In the genomic region with DNA sequence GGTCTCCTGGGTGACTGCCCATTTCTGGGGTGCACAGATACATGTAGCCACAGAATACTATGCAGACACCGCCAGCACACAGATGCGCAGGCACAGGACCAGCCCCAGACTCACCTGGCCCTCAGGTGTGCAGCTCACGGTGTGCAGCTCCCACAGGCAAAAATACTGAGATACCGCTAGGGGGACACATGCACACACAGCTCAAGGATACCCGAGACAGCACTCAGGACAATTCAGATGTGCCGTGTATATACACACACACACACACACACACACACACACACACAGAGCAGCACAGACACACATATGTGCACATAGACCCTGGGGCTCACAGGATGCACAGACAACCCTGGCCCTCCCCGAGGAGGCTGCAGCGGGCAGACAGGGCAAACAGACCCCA, we compare ENCODE assay signal across 9 cellular contexts. TPM values are rescaled to one million over a fixed set of nuclear protein-coding genes. Genes with fewer than 3 reads are reported as not detected.
DNase-seq lines count a peak whose midpoint lies in the region; ATAC-seq and TF ChIP-seq lines count a peak whose summit lies in the region.
"Not testable (repeated sequence)": the region's sequence is repeated elsewhere in the genome, so short reads cannot be mapped to it uniquely, and the experiment has no call there.
"Had no signal": no experiment of that assay in that cellular context is flagged by ENCODE, and none has a peak within 500 bp of the region (broad histone marks: within the 10 kb centered on the region; RNA-seq: fewer than 3 reads in every experiment).

No MANE protein-coding gene starts in this region.

- H3K79me1 ChIP-seq in IMR-90 (ENCODE audit: low read depth in 1 of 2, low read length in 2 of 2): not testable (repeated sequence)

- H3K4ac ChIP-seq in IMR-90 (ENCODE audit: low read depth, low read length): not testable (repeated sequence)

- BruUV-seq in IMR-90 (replicated peaks; lab: Mats Ljungman, UMichigan): not testable (repeated sequence)

- H3K23ac ChIP-seq in IMR-90 (ENCODE audit: low read depth, low read length): not testable (repeated sequence)

- not testable (repeated sequence) for H3K36me3 Mint-ChIP-seq in CD4-positive, CD25-positive, alpha-beta regulatory T cell; WTC11; activated T-cell treated with anti-CD3 and anti-CD28 coated beads, Interleukin-2, amount 50 U/mL, for 72 hours (ENCODE audit: insufficient read depth in 2 of 2); central memory CD8-positive, alpha-beta T cell (ENCODE audit: insufficient read depth); stimulated activated memory B cell treated with anti-CD40 and anti-IgM and Interleukin-4, amounts not matched to agents 10 μg/mL and 1 μg/mL and 100 μg/mL, for 72 hours

- not testable (repeated sequence) for H3K4me3 Mint-ChIP-seq in CD4-positive, CD25-positive, alpha-beta regulatory T cell; WTC11; activated T-cell treated with anti-CD3 and anti-CD28 coated beads, Interleukin-2, amount 50 U/mL, for 72 hours; central memory CD8-positive, alpha-beta T cell; stimulated activated memory B cell treated with anti-CD40 and anti-IgM and Interleukin-4, amounts not matched to agents 10 μg/mL and 1 μg/mL and 100 μg/mL, for 72 hours

- not testable (repeated sequence) for H2AK5ac ChIP-seq in IMR-90 (ENCODE audit: low read depth, low read length)

- H2BK20ac ChIP-seq in IMR-90 (ENCODE audit: low read depth, low read length): not testable (repeated sequence)

- TF ChIP-seq RAD21 in IMR-90 (IDR thresholded peaks at IDR 0.05; ENCODE audit: low read length): not testable (repeated sequence)

- H3K56ac ChIP-seq in IMR-90 (ENCODE audit: extremely low read depth, insufficient read depth, low read length): not testable (repeated sequence)

- ATAC-seq in CD4-positive, CD25-positive, alpha-beta regulatory T cell (ENCODE audit: low read depth in 2 of 2): peak; percentile 65 to 69
- ATAC-seq in IMR-90 (ENCODE audit: low read depth) (peak; percentile 39), WTC11 (peak; percentile 81), left ventricle myocardium superior (peak; percentile 55), mucosa of descending colon (peak; percentile 80)
- peak; percentile 42 to 54 for ATAC-seq in activated T-cell treated with anti-CD3 and anti-CD28 coated beads, Interleukin-2, amount 50 U/mL, for 72 hours (replicated peaks in 1 of 2)
- ATAC-seq in central memory CD8-positive, alpha-beta T cell (replicated peaks; ENCODE audit: extremely low read depth, poor library complexity, severe bottlenecking): peak; percentile 64
- peak; percentile 54 for ATAC-seq in stimulated activated memory B cell treated with anti-CD40 and anti-IgM and Interleukin-4, amounts not matched to agents 10 μg/mL and 1 μg/mL and 100 μg/mL, for 72 hours

- DNase-seq in CD4-positive, CD25-positive, alpha-beta regulatory T cell: peak in 1 of 3 donors; percentile 20
- DNase-seq in IMR-90; WTC11 (ENCODE audit: low spot score); activated T-cell treated with anti-CD3 and anti-CD28 coated beads, Interleukin-2, amount 50 U/mL, for 72 hours; central memory CD8-positive, alpha-beta T cell (ENCODE audit: low spot score in 2 of 2); left ventricle myocardium superior: not testable (repeated sequence)
- peak in 1 of 3 donors; percentile 28 for DNase-seq in mucosa of descending colon

- not testable (repeated sequence) for H2BK120ac ChIP-seq in IMR-90 (ENCODE audit: low read depth, low read length)

- TF ChIP-seq CTCF in IMR-90 (conservative IDR thresholded peaks at IDR 0.05; ENCODE audit: low read depth, low read length); WTC11 (IDR thresholded peaks at IDR 0.05); mucosa of descending colon (IDR thresholded peaks at IDR 0.05): not testable (repeated sequence)

- H3K4me1 ChIP-seq in CD4-positive, CD25-positive, alpha-beta regulatory T cell (ENCODE audit: control insufficient read depth, insufficient read depth, low read length, poor library complexity, severe bottlenecking); IMR-90 (ENCODE audit: control insufficient read depth, insufficient read depth, low read length); mucosa of descending colon (ENCODE audit: low read depth): not testable (repeated sequence)

- not testable (repeated sequence) for H2BK5ac ChIP-seq in IMR-90 (ENCODE audit: low read depth, low read length, poor library complexity, severe bottlenecking)

- in situ Hi-C loops in IMR-90 (cut with MboI; ENCODE audit: low sequenced_read_pairs): not testable (repeated sequence)

- H3K4me3 ChIP-seq in CD4-positive, CD25-positive, alpha-beta regulatory T cell (ENCODE audit: low read depth, low read length); IMR-90 (ENCODE audit: insufficient read depth, low read depth, low read length); mucosa of descending colon: not testable (repeated sequence)

- H3K4me2 ChIP-seq in IMR-90 (ENCODE audit: low read depth, low read length): not testable (repeated sequence)

- not testable (repeated sequence) for H3K4me1 Mint-ChIP-seq in CD4-positive, CD25-positive, alpha-beta regulatory T cell; WTC11; activated T-cell treated with anti-CD3 and anti-CD28 coated beads, Interleukin-2, amount 50 U/mL, for 72 hours (ENCODE audit: low read depth); central memory CD8-positive, alpha-beta T cell; stimulated activated memory B cell treated with anti-CD40 and anti-IgM and Interleukin-4, amounts not matched to agents 10 μg/mL and 1 μg/mL and 100 μg/mL, for 72 hours

- CTCF ChIA-PET in IMR-90 (lab: Yijun Ruan, JAX); WTC11 (lab: Charles Lee): not testable (repeated sequence)

- H4K20me1 ChIP-seq in IMR-90 (ENCODE audit: insufficient read depth, low read length): not testable (repeated sequence)

- H3K36me3 ChIP-seq in CD4-positive, CD25-positive, alpha-beta regulatory T cell (ENCODE audit: control insufficient read depth, insufficient read depth, low read length); IMR-90 (ENCODE audit: control insufficient read depth, insufficient read depth, low read length); mucosa of descending colon (ENCODE audit: low read depth): not testable (repeated sequence)

- dilution Hi-C loops in IMR-90 (cut with HindIII; ENCODE audit: low sequenced_read_pairs, unreplicated experiment): not testable (repeated sequence)

- not testable (repeated sequence) for H2AK9ac ChIP-seq in IMR-90 (replicated peaks; ENCODE audit: low read depth, low read length, poor library complexity)

- H3K9me1 ChIP-seq in IMR-90 (ENCODE audit: insufficient read depth, low read length): not testable (repeated sequence)

- not testable (repeated sequence) for H2AFZ ChIP-seq in IMR-90 (replicated peaks; ENCODE audit: low read length, poor library complexity)

- not testable (repeated sequence) for TF ChIP-seq POLR2A in IMR-90 (IDR thresholded peaks at IDR 0.05; ENCODE audit: low read depth, low read length)

- POLR2A ChIA-PET in IMR-90 (lab: Charles Lee; ENCODE audit: unreplicated experiment); WTC11 (lab: Charles Lee): not testable (repeated sequence)

- H3K27ac ChIP-seq in CD4-positive, CD25-positive, alpha-beta regulatory T cell (ENCODE audit: insufficient read depth, low read length, poor library complexity, severe bottlenecking); IMR-90 (ENCODE audit: insufficient read depth, low read length): not testable (repeated sequence)

- not testable (repeated sequence) for H3K9me3 Mint-ChIP-seq in CD4-positive, CD25-positive, alpha-beta regulatory T cell; WTC11; activated T-cell treated with anti-CD3 and anti-CD28 coated beads, Interleukin-2, amount 50 U/mL, for 72 hours; central memory CD8-positive, alpha-beta T cell; stimulated activated memory B cell treated with anti-CD40 and anti-IgM and Interleukin-4, amounts not matched to agents 10 μg/mL and 1 μg/mL and 100 μg/mL, for 72 hours

- not testable (repeated sequence) for H3K27me3 Mint-ChIP-seq in CD4-positive, CD25-positive, alpha-beta regulatory T cell; WTC11 (ENCODE audit: low read depth); activated T-cell treated with anti-CD3 and anti-CD28 coated beads, Interleukin-2, amount 50 U/mL, for 72 hours (ENCODE audit: low read depth); central memory CD8-positive, alpha-beta T cell; stimulated activated memory B cell treated with anti-CD40 and anti-IgM and Interleukin-4, amounts not matched to agents 10 μg/mL and 1 μg/mL and 100 μg/mL, for 72 hours

- H3K27ac Mint-ChIP-seq in CD4-positive, CD25-positive, alpha-beta regulatory T cell; WTC11; activated T-cell treated with anti-CD3 and anti-CD28 coated beads, Interleukin-2, amount 50 U/mL, for 72 hours; central memory CD8-positive, alpha-beta T cell (ENCODE audit: low read depth); stimulated activated memory B cell treated with anti-CD40 and anti-IgM and Interleukin-4, amounts not matched to agents 10 μg/mL and 1 μg/mL and 100 μg/mL, for 72 hours: not testable (repeated sequence)

- not testable (repeated sequence) for H2BK15ac ChIP-seq in IMR-90 (ENCODE audit: low read depth, low read length)

- WGBS in IMR-90 (ENCODE audit: extremely low coverage in 2 of 2, insufficient read length in 1 of 2), 2 experiments: no CpG with 5 or more reads among the region's 8 CpGs

- not testable (repeated sequence) for H3K9me3 ChIP-seq in CD4-positive, CD25-positive, alpha-beta regulatory T cell (ENCODE audit: control insufficient read depth in 2 of 2, low read length in 2 of 2); IMR-90 (ENCODE audit: control insufficient read depth, insufficient read depth, low read length); mucosa of descending colon

- not testable (repeated sequence) for H4K91ac ChIP-seq in IMR-90 (ENCODE audit: insufficient read depth, low read depth, low read length)

- H3K9ac ChIP-seq in IMR-90 (ENCODE audit: low read depth, low read length): not testable (repeated sequence)

- not testable (repeated sequence) for H4K8ac ChIP-seq in IMR-90 (ENCODE audit: low read depth in 2 of 2, low read length in 2 of 2)

- H3K14ac ChIP-seq in IMR-90 (replicated peaks; ENCODE audit: low read depth, low read length): not testable (repeated sequence)

- not testable (repeated sequence) for H4K5ac ChIP-seq in IMR-90 (ENCODE audit: low read depth, low read length)

- intact Hi-C loops in IMR-90 (cut with micrococcal nuclease); left ventricle myocardium superior (cut with micrococcal nuclease); mucosa of descending colon (cut with DNase I, micrococcal nuclease): not testable (repeated sequence)

- not testable (repeated sequence) for H3K27me3 ChIP-seq in CD4-positive, CD25-positive, alpha-beta regulatory T cell (ENCODE audit: control insufficient read depth, insufficient read depth, low read length); IMR-90 (ENCODE audit: control insufficient read depth, insufficient read depth, low read length)

- H3K18ac ChIP-seq in IMR-90 (ENCODE audit: low read depth, low read length): not testable (repeated sequence)

RNA-seq across cellular contexts. Expression of gene NPIPB6, which starts 11.8 kb away (rescaled TPM):
- 3.0 TPM for total RNA-seq in CD4-positive, CD25-positive, alpha-beta regulatory T cell
- under 1 TPM in 2 of 4 donors, not detected in 2; 0.13 to 0.42 TPM for polyA plus RNA-seq in CD4-positive, CD25-positive, alpha-beta regulatory T cell
- 0.18 and 0.56 TPM in 2 replicates for total RNA-seq in IMR-90 (2012; rRNA removed)
- 0.19 and 0.22 TPM in 2 replicates for polyA plus RNA-seq in IMR-90 (2012; rRNA removed)
- 0.04 TPM in 1 of 2 replicates, not detected in the other for polyA plus RNA-seq in IMR-90 (2012; cell fraction: cytosol; rRNA removed)
- 0.42 and 0.83 TPM in 2 replicates for polyA plus RNA-seq in IMR-90 (2012; cell fraction: nucleus; rRNA removed; ENCODE audit: low replicate concordance)
- 0.83 to 2.6 TPM (median 2.5 TPM) in 3 replicates for total RNA-seq in WTC11 (2021)
- 1 to 10 TPM; 2.9 to 3.9 TPM for total RNA-seq in activated T-cell treated with anti-CD3 and anti-CD28 coated beads, Interleukin-2, amount 50 U/mL, for 72 hours
- total RNA-seq in left ventricle myocardium superior: 0.40 TPM
- 1 to 10 TPM in 2 of 3 donors, under 1 TPM in 1; 0.94 to 4.3 (median 1.0) TPM for total RNA-seq in mucosa of descending colon
- total RNA-seq: A172 had no signal

RNA-seq across cellular contexts. Expression of gene EIF3CL, which starts 28.5 kb away (rescaled TPM):
- total RNA-seq in CD4-positive, CD25-positive, alpha-beta regulatory T cell: 49.6 TPM
- 10 to 100 TPM; 14.5 to 44.2 (median 23.3) TPM for polyA plus RNA-seq in CD4-positive, CD25-positive, alpha-beta regulatory T cell
- total RNA-seq in IMR-90 (2012; rRNA removed) (119 and 180 TPM in 2 replicates), WTC11 (2021) (92.5 to 144 TPM (median 103 TPM) in 3 replicates), left ventricle myocardium superior (28.2 TPM), mucosa of descending colon (100 to 1,000 TPM in 1 of 3 donors, 10 to 100 TPM in 2; 36.5 to 104 (median 52.4) TPM)
- polyA plus RNA-seq in IMR-90 (2012; rRNA removed): 143 and 153 TPM in 2 replicates
- polyA plus RNA-seq in IMR-90 (2012; cell fraction: cytosol; rRNA removed): 146 and 162 TPM in 2 replicates
- polyA plus RNA-seq in IMR-90 (2012; cell fraction: nucleus; rRNA removed; ENCODE audit: low replicate concordance): 76.2 and 90.1 TPM in 2 replicates
- total RNA-seq in activated T-cell treated with anti-CD3 and anti-CD28 coated beads, Interleukin-2, amount 50 U/mL, for 72 hours: 100 to 1,000 TPM in 1 of 2 donors, 10 to 100 TPM in 1; 60.6 to 107 TPM
